Comparison of ENCODE assay signal across 14 cellular contexts in the genomic region with DNA sequence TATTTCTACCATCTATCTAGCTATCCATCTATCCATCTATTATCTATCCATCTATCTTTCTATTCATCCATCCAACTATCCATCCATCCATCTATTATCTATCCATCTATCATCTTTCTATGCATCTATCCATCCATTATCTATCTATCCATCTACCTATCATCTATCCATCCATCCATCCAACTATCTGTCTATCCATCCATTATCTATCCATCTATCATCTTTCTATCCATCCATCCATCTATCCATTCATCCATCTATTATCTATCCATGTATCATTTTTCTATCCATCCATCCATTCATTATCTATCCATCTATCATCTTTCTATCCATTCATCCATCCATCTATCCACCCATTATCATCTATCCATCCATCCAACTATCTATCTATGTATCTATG. TPM values are rescaled to one million over a fixed set of nuclear protein-coding genes. Genes with fewer than 3 reads are reported as not detected.
"Had no signal": no experiment of that assay in that cellular context is flagged by ENCODE, and none has a peak within 500 bp of the region (broad histone marks: within the 10 kb centered on the region; RNA-seq: fewer than 3 reads in every experiment).

No MANE protein-coding gene starts in this region.

- ATAC-seq: HepG2, K562 had no signal

- H3K27ac ChIP-seq: HL-60, KMS-11 had no signal

- DNase-seq: IMR-90, Karpas-422, Kasumi-1, KBM-7, KG1 had no signal

- FAIRE-seq: HepG2, HTR-8/SVneo, K562 had no signal

- H3K4me3 ChIP-seq: K562 had no signal

- H3K4me3 Mint-ChIP-seq: IgD-negative memory B cell had no signal

- H3K9ac ChIP-seq: KMS-11 had no signal

- H3K4me2 ChIP-seq: KMS-11 had no signal

RNA-seq across cellular contexts. Expression of a gene that starts 38.8 kb away (rescaled TPM):
- total RNA-seq: HepG2, HT-29, HT1080, IMR-90, K562, LHCN-M2 had no signal
- polyA plus RNA-seq: IgD-negative memory B cell, IMR-90, K562 had no signal
